8 cellular contexts compared by ENCODE assay signal in the genomic region with DNA sequence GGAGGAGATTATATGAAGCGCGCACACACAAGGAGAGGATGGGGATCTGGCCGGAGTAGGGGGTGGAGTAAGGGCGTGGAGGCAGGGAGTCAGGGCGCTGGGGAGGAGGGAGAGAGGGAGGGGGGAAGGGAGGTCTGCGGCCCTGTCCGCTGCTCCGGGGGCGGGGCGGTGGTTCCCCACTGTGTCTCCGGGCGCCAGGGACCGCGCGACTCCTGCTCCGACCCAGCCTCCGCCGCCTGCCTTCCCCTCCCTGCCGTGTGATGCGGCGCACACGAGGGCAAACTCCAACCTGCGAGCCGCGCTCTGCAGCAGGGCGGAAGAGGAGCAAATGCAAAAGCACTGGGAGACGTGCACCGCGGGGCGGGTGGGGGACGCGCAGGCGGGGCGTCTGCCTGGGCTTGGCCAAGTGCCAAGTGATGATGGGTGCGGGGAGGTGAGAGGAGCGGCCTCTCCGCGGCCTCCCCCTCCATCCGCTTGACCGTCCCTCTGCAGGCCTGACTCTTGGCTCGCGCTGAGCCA. TPM values are rescaled to one million over a fixed set of nuclear protein-coding genes. Genes with fewer than 3 reads are reported as not detected.
DNase-seq lines count a peak whose midpoint lies in the region; ATAC-seq, FAIRE-seq and TF ChIP-seq lines count a peak whose summit lies in the region.

TSS of gene DCHS2 (minus strand) at position 69 of the 519 bp plus-strand sequence. CDS start 444 bp downstream, outside the sequence.

- H4K20me1 ChIP-seq in keratinocyte (ENCODE audit: control insufficient read depth, extremely low read depth, insufficient read depth, low read length): no peaks in the 10 kb centered on the region

- H3K27me3 ChIP-seq in keratinocyte (ENCODE audit: control insufficient read depth, extremely low read depth, insufficient read depth, low read length) (peaks cover 39% of the 10 kb centered on the region), stomach (peaks cover 0 to 47% (median 34%) of the 10 kb centered on the region in 3 donors)

- H3K4me3 Mint-ChIP-seq in activated CD8-positive, alpha-beta memory T cell treated with anti-CD3 and anti-CD28 coated beads, Interleukin-2, amount 10 ng/mL, durations not matched to agents 7 days and 5 days: peak within 1 kb of the TSS; percentile 40

- H3K79me2 ChIP-seq in keratinocyte (ENCODE audit: control insufficient read depth, insufficient read depth, low read length): no peaks in the 10 kb centered on the region

- peaks cover 21% of the 10 kb centered on the region for H3K4me1 Mint-ChIP-seq in activated CD8-positive, alpha-beta memory T cell treated with anti-CD3 and anti-CD28 coated beads, Interleukin-2, amount 10 ng/mL, durations not matched to agents 7 days and 5 days

- H2AFZ ChIP-seq in keratinocyte (ENCODE audit: control insufficient read depth, low read length): peak within 1 kb of the TSS; percentile 56

- no peak for FAIRE-seq in keratinocyte (lab: Jason Lieb, UNC)

- no peak for TF ChIP-seq CTCF in keratinocyte (optimal IDR thresholded peaks at IDR 0.05 in 1 of 3, IDR thresholded peaks at IDR 0.05 in 1 of 3, conservative IDR thresholded peaks at IDR 0.05 in 1 of 3; ENCODE audit: extremely low read depth in 1 of 3, insufficient read depth in 2 of 3, low read length in 3 of 3)
- TF ChIP-seq CTCF in stomach (IDR thresholded peaks at IDR 0.05): no peak

- no peak within 1 kb of the TSS for H3K27ac Mint-ChIP-seq in activated CD8-positive, alpha-beta memory T cell treated with anti-CD3 and anti-CD28 coated beads, Interleukin-2, amount 10 ng/mL, durations not matched to agents 7 days and 5 days

- H3K36me3 ChIP-seq in keratinocyte (ENCODE audit: control insufficient read depth in 2 of 2, extremely low read depth in 1 of 2, insufficient read depth in 2 of 2, low read length in 2 of 2) (no peaks in the 10 kb centered on the region), stomach (no peaks in the 10 kb centered on the region)

- H3K9me1 ChIP-seq in keratinocyte (ENCODE audit: control insufficient read depth, extremely low read depth, insufficient read depth, low read length): no peaks in the 10 kb centered on the region

- peak within 1 kb of the TSS; percentile 9 to 58 (median 47) for H3K4me3 ChIP-seq in keratinocyte (ENCODE audit: control insufficient read depth in 2 of 3, extremely low read depth in 1 of 3, insufficient read depth in 2 of 3, low read depth in 1 of 3, low read length in 3 of 3)
- H3K4me3 ChIP-seq in stomach: peak within 1 kb of the TSS; percentile 41 to 58 (median 46)

- H3K9me3 ChIP-seq in keratinocyte (ENCODE audit: control insufficient read depth, low read depth, low read length): no peaks in the 10 kb centered on the region
- H3K9me3 ChIP-seq in stomach: no peaks in the 10 kb centered on the region

- 1 to 3% (median 1%) methylated on average over 25 to 42 of the region's 42 CpGs for WGBS in stomach, 5 donors

- TF ChIP-seq EP300 in stomach (IDR thresholded peaks at IDR 0.05): no peak

- H3K27me3 Mint-ChIP-seq in activated CD8-positive, alpha-beta memory T cell treated with anti-CD3 and anti-CD28 coated beads, Interleukin-2, amount 10 ng/mL, durations not matched to agents 7 days and 5 days: peaks cover 82% of the 10 kb centered on the region

- H3K4me1 ChIP-seq in keratinocyte (ENCODE audit: control insufficient read depth, extremely low read depth, insufficient read depth, low read length) (peaks cover 4% of the 10 kb centered on the region), stomach (peaks cover 14 to 34% (median 27%) of the 10 kb centered on the region in 4 donors)

- peak within 1 kb of the TSS; percentile 85 for H3K4me2 ChIP-seq in keratinocyte (ENCODE audit: control insufficient read depth, extremely low read depth, insufficient read depth, low read depth, low read length)

- intact Hi-C loops in stomach (cut with DNase I; ENCODE audit: low total_unique reads): no loop called here

- dilution Hi-C loops in keratinocyte (cut with MboI; ENCODE audit: extremely low pct_ligation_motif_present, low sequenced_read_pairs): no loop called here

- H3K36me3 Mint-ChIP-seq in activated CD8-positive, alpha-beta memory T cell treated with anti-CD3 and anti-CD28 coated beads, Interleukin-2, amount 10 ng/mL, durations not matched to agents 7 days and 5 days: no peaks in the 10 kb centered on the region

- CTCF ChIA-PET in activated CD8-positive, alpha-beta memory T cell treated with anti-CD3 and anti-CD28 coated beads, Interleukin-2, amount 10 ng/mL, durations not matched to agents 7 days and 5 days (lab: Charles Lee): no interaction called here

- TF ChIP-seq POLR2A in stomach (IDR thresholded peaks at IDR 0.05): no peak

- no peak within 1 kb of the TSS for H3K27ac ChIP-seq in keratinocyte (ENCODE audit: control insufficient read depth, insufficient read depth, low read length)
- peak within 1 kb of the TSS in 4 of 5 donors; percentile 30 to 52 (median 40) for H3K27ac ChIP-seq in stomach

- DNase-seq in activated CD8-positive, alpha-beta memory T cell treated with anti-CD3 and anti-CD28 coated beads, Interleukin-2, amount 10 ng/mL, durations not matched to agents 7 days and 5 days: no peak
- no peak for DNase-seq in activated CD8-positive, alpha-beta memory T cell treated with anti-CD3 and anti-CD28 coated beads for 24 hours
- DNase-seq in NCI-H1105 treated with DMSO at 0.1 percent for 48 hours (lab: John Stamatoyannopoulos, UW) (peak; percentile 44), astrocyte of the hippocampus (ENCODE audit: low read depth, low spot score) (peak; percentile 27), keratinocyte (ENCODE audit: low read depth, low spot score) (no peak), stomach (no peak), dermis blood vessel endothelial cell (no peak)

- no peaks in the 10 kb centered on the region for H3K9me3 Mint-ChIP-seq in activated CD8-positive, alpha-beta memory T cell treated with anti-CD3 and anti-CD28 coated beads, Interleukin-2, amount 10 ng/mL, durations not matched to agents 7 days and 5 days (ENCODE audit: low read depth)

- peak; percentile 63 for ATAC-seq in activated CD8-positive, alpha-beta memory T cell treated with anti-CD3 and anti-CD28 coated beads, Interleukin-2, amount 10 ng/mL, durations not matched to agents 7 days and 5 days
- ATAC-seq in GM21786 (IDR thresholded peaks at IDR 0.05; ENCODE audit: unreplicated experiment): peak; percentile 56

- H3K9ac ChIP-seq in keratinocyte (ENCODE audit: control insufficient read depth, extremely low read depth, insufficient read depth, low read length): no peak within 1 kb of the TSS

RNA-seq across cellular contexts. Expression of gene DCHS2, which starts in this region (rescaled TPM):
- total RNA-seq in activated CD8-positive, alpha-beta memory T cell treated with anti-CD3 and anti-CD28 coated beads, Interleukin-2, amount 10 ng/mL, durations not matched to agents 7 days and 5 days: not detected
- polyA plus RNA-seq in keratinocyte: 0.01 TPM in 2 of 3 replicates, not detected in the other
- polyA plus RNA-seq in keratinocyte (2011; ENCODE audit: low read depth): not detected
- not detected in 2 replicates for polyA plus RNA-seq in keratinocyte (2011; cell fraction: cytosol; rRNA removed)
- polyA plus RNA-seq in keratinocyte (2011; cell fraction: nucleus; rRNA removed): 0.01 and 0.03 TPM in 2 replicates
- 0.03 TPM in 1 of 2 replicates, not detected in the other for polyA plus RNA-seq in keratinocyte (2012; ENCODE audit: low replicate concordance)
- polyA minus RNA-seq in keratinocyte: 0.16 TPM in 1 of 3 replicates, not detected in the others
- polyA minus RNA-seq in keratinocyte (2011; cell fraction: cytosol; rRNA and poly(A)+ RNA removed): not detected
- polyA minus RNA-seq in keratinocyte (2011; cell fraction: nucleus; rRNA and poly(A)+ RNA removed): 0.23 and 0.42 TPM in 2 replicates
- total RNA-seq in stomach: 1 to 10 TPM in 3 of 5 donors, not detected in 2; 1.8 to 9.7 (median 9.7) TPM
- polyA plus RNA-seq in stomach: 1 to 10 TPM in 1 of 3 donors, under 1 TPM in 2; 0.30 to 1.2 (median 0.31) TPM
- 0.17 and 8.3 TPM in 2 replicates for total RNA-seq in dermis blood vessel endothelial cell

Comparison
In these comparisons a context has a peak if more than half of its experiments do, and no peak if none do; other contexts are left out.
1. Peak in ATAC-seq in activated CD8-positive, alpha-beta memory T cell treated with anti-CD3 and anti-CD28 coated beads, Interleukin-2, amount 10 ng/mL, durations not matched to agents 7 days and 5 days; RNA of the gene not detected or under 1 TPM.
2. DNase-seq: peak in NCI-H1105 treated with DMSO at 0.1 percent for 48 hours (single experiment) and astrocyte of the hippocampus (single experiment); none in activated CD8-positive, alpha-beta memory T cell treated with anti-CD3 and anti-CD28 coated beads, Interleukin-2, amount 10 ng/mL, durations not matched to agents 7 days and 5 days (single experiment), activated CD8-positive, alpha-beta memory T cell treated with anti-CD3 and anti-CD28 coated beads for 24 hours (single experiment), keratinocyte (single experiment), stomach (single experiment) and dermis blood vessel endothelial cell (single experiment).